In the genomic region with DNA sequence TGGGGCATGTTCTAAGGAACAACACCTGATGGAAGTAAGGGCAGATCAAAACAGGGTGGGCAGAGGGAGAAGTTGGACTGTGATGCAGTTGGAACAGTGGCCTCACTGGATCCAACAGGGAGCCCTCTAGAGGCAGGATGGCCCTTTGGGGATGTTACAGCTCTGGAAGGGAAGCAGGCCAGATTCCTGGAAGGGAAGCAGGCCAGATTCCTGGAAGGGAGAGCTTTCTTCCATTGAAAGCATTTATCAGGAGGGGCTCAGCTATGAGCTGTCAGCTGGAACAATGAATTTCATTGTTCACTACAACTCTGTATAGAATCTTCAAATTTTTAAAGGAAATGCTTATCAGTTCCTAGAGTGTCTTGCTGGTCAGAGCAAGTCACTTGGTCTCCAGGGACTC, we compare ENCODE assay signal across 8 cellular contexts. TPM values are rescaled to one million over a fixed set of nuclear protein-coding genes. Genes with fewer than 3 reads are reported as not detected.
DNase-seq lines count a peak whose midpoint lies in the region; ATAC-seq and TF ChIP-seq lines count a peak whose summit lies in the region.

No MANE protein-coding gene starts in this region.

- peak overlapping the region; percentile 8 for H2AFZ ChIP-seq in neuron (ENCODE audit: low read depth, low read length)

- no peaks in the 10 kb centered on the region for H3K36me3 ChIP-seq in neuron (ENCODE audit: insufficient read depth, low read length)

- DNase-seq in EL (peak; percentile 40), NCI-H69 (lab: John Stamatoyannopoulos, UW) (peak; percentile 53), epithelial cell of proximal tubule (ENCODE audit: low read depth) (no peak), NCI-H2171 treated with DMSO at 0.1 percent for 48 hours (lab: John Stamatoyannopoulos, UW) (no peak), NCI-H510A treated with DMSO at 0.1 percent for 48 hours (lab: John Stamatoyannopoulos, UW) (no peak)
- no peak for DNase-seq in activated CD4-positive, CD25-positive, alpha-beta regulatory T cell treated with anti-CD3 and anti-CD28 coated beads, Interleukin-2, amount 50 U/mL, for 72 hours

- no peaks in the 10 kb centered on the region for H3K9me3 ChIP-seq in neuron (ENCODE audit: low read length)

- peak; percentile 81 for TF ChIP-seq CTCF in epithelial cell of proximal tubule (conservative IDR thresholded peaks at IDR 0.05; ENCODE audit: low read depth, low read length)

- ATAC-seq in HG02763 (IDR thresholded peaks at IDR 0.05; ENCODE audit: unreplicated experiment): no peak

- no peaks in the 10 kb centered on the region for H3K27me3 ChIP-seq in neuron (ENCODE audit: insufficient read depth, low read length)

- H3K4me1 ChIP-seq in neuron (ENCODE audit: insufficient read depth, low read length): peaks cover 12% of the 10 kb centered on the region

- H3K4me3 ChIP-seq in epithelial cell of proximal tubule (ENCODE audit: low read depth, low read length) (no peak overlapping the region), neuron (ENCODE audit: low read length) (no peak overlapping the region)

RNA-seq across cellular contexts. Expression of a gene that starts 17.7 kb away (rescaled TPM):
- total RNA-seq in epithelial cell of proximal tubule: 3.7 and 7.7 TPM in 2 replicates

Comparison
In these comparisons a context has a peak if more than half of its experiments do, and no peak if none do; other contexts are left out.
1. DNase-seq: peak in EL (single experiment) and NCI-H69 (single experiment); none in epithelial cell of proximal tubule (single experiment), activated CD4-positive, CD25-positive, alpha-beta regulatory T cell treated with anti-CD3 and anti-CD28 coated beads, Interleukin-2, amount 50 U/mL, for 72 hours (single experiment), NCI-H2171 treated with DMSO at 0.1 percent for 48 hours (single experiment) and NCI-H510A treated with DMSO at 0.1 percent for 48 hours (single experiment).